In the genomic region with DNA sequence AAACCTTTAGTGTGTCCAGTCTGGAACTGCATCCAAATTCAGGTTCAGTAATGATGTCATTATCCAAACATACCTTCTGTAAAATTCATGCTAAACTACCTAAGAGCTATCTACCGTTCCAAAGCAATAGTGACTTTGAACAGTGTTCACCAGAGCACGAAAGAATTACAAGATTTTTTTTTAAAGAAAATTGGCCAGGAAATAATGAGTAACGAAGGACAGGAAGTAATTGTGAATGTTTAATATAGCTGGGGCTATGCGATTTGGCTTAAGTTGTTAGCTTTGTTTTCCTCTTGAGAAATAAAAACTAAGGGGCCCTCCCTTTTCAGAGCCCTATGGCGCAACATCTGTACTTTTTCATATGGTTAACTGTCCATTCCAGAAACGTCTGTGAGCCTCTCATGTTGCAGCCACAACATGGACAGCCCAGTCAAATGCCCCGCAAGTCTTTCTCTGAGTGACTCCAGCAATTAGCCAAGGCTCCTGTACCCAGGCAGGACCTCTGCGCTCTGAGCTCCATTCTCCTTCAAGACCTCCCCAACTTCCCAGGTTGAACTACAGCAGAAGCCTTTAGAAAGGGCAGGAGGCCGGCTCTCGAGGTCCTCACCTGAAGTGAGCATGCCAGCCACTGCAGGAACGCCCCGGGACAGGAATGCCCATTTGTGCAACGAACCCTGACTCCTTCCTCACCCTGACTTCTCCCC, we compare ENCODE assay signal across 8 cellular contexts. TPM values are rescaled to one million over a fixed set of nuclear protein-coding genes. Genes with fewer than 3 reads are reported as not detected.
DNase-seq lines count a peak whose midpoint lies in the region; ATAC-seq, FAIRE-seq and TF ChIP-seq lines count a peak whose summit lies in the region.

No MANE protein-coding gene starts in this region.

- no peaks in the 10 kb centered on the region for H3K36me3 ChIP-seq in ascending aorta
- no peaks in the 10 kb centered on the region for H3K36me3 ChIP-seq in iPS DF 6.9 (ENCODE audit: control insufficient read depth, insufficient read depth, low read length)
- H3K36me3 ChIP-seq in skeletal muscle tissue (ENCODE audit: control insufficient read depth in 3 of 3, insufficient read depth in 3 of 3, low read length in 3 of 3), result no peaks in the 10 kb centered on the region

- H3K27ac ChIP-seq in AG04450 (ENCODE audit: low read depth, low read length), result peak overlapping the region; percentile 84
- peak overlapping the region; percentile 94 to 95 for H3K27ac ChIP-seq in ascending aorta
- no peak overlapping the region for H3K27ac ChIP-seq in iPS DF 6.9 (ENCODE audit: low read length)
- peak overlapping the region; percentile 91 for H3K27ac ChIP-seq in skeletal muscle tissue (ENCODE audit: low read depth, low read length)

- peak overlapping the region; percentile 89 for H3K4me3 ChIP-seq in AG04450 (ENCODE audit: low read depth, low read length)
- peak overlapping the region; percentile 88 to 95 for H3K4me3 ChIP-seq in ascending aorta
- peak overlapping the region; percentile 45; the same call in 1 of the 2 replicates for H3K4me3 ChIP-seq in iPS DF 6.9 (ENCODE audit: low read length)
- peak overlapping the region; percentile 77 to 98 (median 89) for H3K4me3 ChIP-seq in skeletal muscle tissue (ENCODE audit: low read length in 3 of 3)

- H3K9me3 ChIP-seq in AG04450 (ENCODE audit: control insufficient read depth, insufficient read depth, low read length) (no peaks in the 10 kb centered on the region; the same call in 1 of the 2 replicates), ascending aorta (no peaks in the 10 kb centered on the region), iPS DF 6.9 (ENCODE audit: control insufficient read depth, insufficient read depth, low read length) (no peaks in the 10 kb centered on the region), skeletal muscle tissue (ENCODE audit: control insufficient read depth in 3 of 3, low read length in 3 of 3) (no peaks in the 10 kb centered on the region)

- POLR2A ChIA-PET in AG04450 (lab: Yijun Ruan, JAX), result interaction anchor here (0.6 to 2.6 kb wide), 10 partner anchors 8 to 110 kb away, joined by 3 to 17 read pairs (median 3); partner anchors contain the start of gene STAMBPL1

- DNase-seq in AG04450 (ENCODE audit: low read depth, low spot score) (peak; percentile 55), ascending aorta (ENCODE audit: low spot score in 2 of 2) (peak in 1 of 2 donors; percentile 79), iPS DF 6.9 (ENCODE audit: low read depth, low spot score) (no peak), HTR-8/SVneo (ENCODE audit: insufficient read length, low spot score) (no peak)
- DNase-seq in NK-92 treated with Interleukin-12 subunit alpha and Interleukin-12 subunit beta, amount 100 ng/mL, for 24 hours (lab: John Stamatoyannopoulos, UW), result no peak

- peaks cover 0 to 3% (median 3%) of the 10 kb centered on the region in 3 donors for H3K9me3 Mint-ChIP-seq in IgD-negative memory B cell

- CTCF ChIA-PET in AG04450 (lab: Charles Lee), result interaction anchor here (0.9 to 13.4 kb wide), 8 partner anchors 10 to 228 kb away, joined by 3 to 244 read pairs (median 8); no protein-coding TSS in a partner anchor

- H3K27me3 Mint-ChIP-seq in IgD-negative memory B cell, result no peaks in the 10 kb centered on the region

- peaks cover 0 to 37% of the 10 kb centered on the region in 2 donors for H3K4me1 ChIP-seq in ascending aorta
- peaks cover 1% of the 10 kb centered on the region; the same call in 1 of the 2 replicates for H3K4me1 ChIP-seq in iPS DF 6.9 (ENCODE audit: control insufficient read depth, insufficient read depth, low read length)
- H3K4me1 ChIP-seq in skeletal muscle tissue (ENCODE audit: control insufficient read depth in 3 of 3, insufficient read depth in 3 of 3, low read length in 3 of 3), result peaks cover 4 to 24% (median 20%) of the 10 kb centered on the region in 3 donors

- TF ChIP-seq CTCF in AG04450 (IDR thresholded peaks at IDR 0.05; ENCODE audit: low read depth, low read length), result no peak
- no peak for TF ChIP-seq CTCF in ascending aorta (IDR thresholded peaks at IDR 0.05)

- intact Hi-C loops in ascending aorta (cut with DNase I), result loop anchor here (5.0 kb wide), 4 partner anchors 108 to 878 kb away; partner anchors contain the start of gene STAMBPL1

- H3K36me3 Mint-ChIP-seq in IgD-negative memory B cell, result peaks cover 2% of the 10 kb centered on the region

- no CpG with 5 or more reads among the region's 13 CpGs for WGBS in iPS DF 6.9 (ENCODE audit: insufficient coverage, insufficient read length)

- peak; percentile 3 for ATAC-seq in GM19043 (IDR thresholded peaks at IDR 0.05; ENCODE audit: low read depth, unreplicated experiment)

- peaks cover 28 to 40% (median 34%) of the 10 kb centered on the region in 3 donors for H3K4me1 Mint-ChIP-seq in IgD-negative memory B cell

- H3K27ac Mint-ChIP-seq in IgD-negative memory B cell, result peak overlapping the region; percentile 83 to 96 (median 95)

- FAIRE-seq in HTR-8/SVneo (lab: Jason Lieb, UNC), result no peak

- H3K27me3 ChIP-seq in AG04450 (ENCODE audit: control insufficient read depth, insufficient read depth, low read length) (no peaks in the 10 kb centered on the region), ascending aorta (no peaks in the 10 kb centered on the region), iPS DF 6.9 (ENCODE audit: control insufficient read depth, insufficient read depth, low read length) (peaks cover 4% of the 10 kb centered on the region; the same call in 1 of the 2 replicates), skeletal muscle tissue (ENCODE audit: control insufficient read depth in 3 of 3, insufficient read depth in 3 of 3, low read length in 3 of 3) (no peaks in the 10 kb centered on the region)

- H3K9ac ChIP-seq in skeletal muscle tissue (ENCODE audit: low read depth in 1 of 3, low read length in 3 of 3), result peak overlapping the region; percentile 83 to 95 (median 83)

- H3K4me3 Mint-ChIP-seq in IgD-negative memory B cell, result peak overlapping the region; percentile 93 to 100 (median 98)

RNA-seq across cellular contexts. Expression of gene FAS, which starts 0.6 kb away (rescaled TPM):
- polyA plus RNA-seq in AG04450 (2011; rRNA removed), result 67.0 and 78.4 TPM in 2 replicates
- 39.4 and 54.5 TPM in 2 replicates for polyA minus RNA-seq in AG04450 (2011; rRNA and poly(A)+ RNA removed)
- polyA plus RNA-seq in IgD-negative memory B cell, result 11.1 TPM
- 10.5 TPM for total RNA-seq in ascending aorta
- total RNA-seq in skeletal muscle tissue, result 8.4 TPM

RNA-seq across cellular contexts. Expression of gene ACTA2, which starts 37.4 kb away (rescaled TPM):
- polyA plus RNA-seq in AG04450 (2011; rRNA removed) (815 and 1,080 TPM in 2 replicates), IgD-negative memory B cell (9.4 TPM)
- polyA minus RNA-seq in AG04450 (2011; rRNA and poly(A)+ RNA removed), result 1,329 and 1,598 TPM in 2 replicates
- total RNA-seq in ascending aorta (5,316 TPM), skeletal muscle tissue (314 TPM)

Comparison
In these comparisons a context has a peak if more than half of its experiments do, and no peak if none do; other contexts are left out.
1. RNA of gene ACTA2, which starts 37.4 kb away (total RNA-seq): 5,316 TPM in ascending aorta (single experiment); 314 TPM in skeletal muscle tissue (single experiment); every median in the first group is over 10 times any median in the second.
2. Peak in every context shown above with its lines, with median percentiles within 50 percentile points of each other: H3K4me3 ChIP-seq.